ENCODE assay signal across 1 cellular context in the genomic region with DNA sequence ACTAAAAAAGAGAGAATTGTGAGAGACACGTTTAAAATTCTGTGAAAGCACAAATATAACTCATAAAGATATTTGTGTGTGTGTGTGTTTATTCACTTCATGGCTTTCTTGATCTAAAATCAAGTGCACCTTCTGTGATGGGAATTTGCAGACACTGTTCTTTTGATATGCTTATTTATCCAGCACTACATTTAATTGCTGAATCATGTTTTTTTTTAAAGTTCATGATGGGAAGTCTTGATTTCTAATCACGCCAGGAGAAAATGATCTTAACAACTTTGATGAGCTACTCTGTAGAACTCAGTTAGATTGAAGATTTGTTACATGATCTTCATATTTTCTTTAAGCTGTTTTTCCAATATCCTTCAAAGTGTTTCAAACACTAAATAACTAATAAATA.
TF ChIP-seq lines count a peak whose summit lies in the region.

No MANE protein-coding gene starts in this region.

TF ChIP-seq in GM23338, 12 proteins besides CTCF, POLR2A, EP300 and RAD21 (continued from another document):
- TF ChIP-seq, protein P1, sequence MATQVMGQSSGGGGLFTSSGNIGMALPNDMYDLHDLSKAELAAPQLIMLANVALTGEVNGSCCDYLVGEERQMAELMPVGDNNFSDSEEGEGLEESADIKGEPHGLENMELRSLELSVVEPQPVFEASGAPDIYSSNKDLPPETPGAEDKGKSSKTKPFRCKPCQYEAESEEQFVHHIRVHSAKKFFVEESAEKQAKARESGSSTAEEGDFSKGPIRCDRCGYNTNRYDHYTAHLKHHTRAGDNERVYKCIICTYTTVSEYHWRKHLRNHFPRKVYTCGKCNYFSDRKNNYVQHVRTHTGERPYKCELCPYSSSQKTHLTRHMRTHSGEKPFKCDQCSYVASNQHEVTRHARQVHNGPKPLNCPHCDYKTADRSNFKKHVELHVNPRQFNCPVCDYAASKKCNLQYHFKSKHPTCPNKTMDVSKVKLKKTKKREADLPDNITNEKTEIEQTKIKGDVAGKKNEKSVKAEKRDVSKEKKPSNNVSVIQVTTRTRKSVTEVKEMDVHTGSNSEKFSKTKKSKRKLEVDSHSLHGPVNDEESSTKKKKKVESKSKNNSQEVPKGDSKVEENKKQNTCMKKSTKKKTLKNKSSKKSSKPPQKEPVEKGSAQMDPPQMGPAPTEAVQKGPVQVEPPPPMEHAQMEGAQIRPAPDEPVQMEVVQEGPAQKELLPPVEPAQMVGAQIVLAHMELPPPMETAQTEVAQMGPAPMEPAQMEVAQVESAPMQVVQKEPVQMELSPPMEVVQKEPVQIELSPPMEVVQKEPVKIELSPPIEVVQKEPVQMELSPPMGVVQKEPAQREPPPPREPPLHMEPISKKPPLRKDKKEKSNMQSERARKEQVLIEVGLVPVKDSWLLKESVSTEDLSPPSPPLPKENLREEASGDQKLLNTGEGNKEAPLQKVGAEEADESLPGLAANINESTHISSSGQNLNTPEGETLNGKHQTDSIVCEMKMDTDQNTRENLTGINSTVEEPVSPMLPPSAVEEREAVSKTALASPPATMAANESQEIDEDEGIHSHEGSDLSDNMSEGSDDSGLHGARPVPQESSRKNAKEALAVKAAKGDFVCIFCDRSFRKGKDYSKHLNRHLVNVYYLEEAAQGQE (IDR thresholded peaks at IDR 0.05; ENCODE audit: unreplicated experiment): no peak
